ENCODE assay signal across 11 cellular contexts in genomic region chr11:44852159-44852707, GRCh38.
"Had no signal": no experiment of that assay in that cellular context is flagged by ENCODE, and none has a peak within 500 bp of the region (broad histone marks: within the 10 kb centered on the region; RNA-seq: fewer than 3 reads in every experiment).

No MANE protein-coding gene starts in this region.

- DNase-seq: activated CD4-positive, alpha-beta T cell treated with anti-CD3 and anti-CD28 coated beads, Interleukin-2, amount 50 U/mL, for 1 hour; activated CD4-positive, CD25-positive, alpha-beta regulatory T cell; activated naive CD4-positive, alpha-beta T cell treated with anti-CD3 and anti-CD28 coated beads, Interleukin-2, amount 10 ng/mL, durations not matched to agents 7 days and 5 days; activated T-cell treated with anti-CD3 and anti-CD28 coated beads for 4 hours; central memory CD4-positive, alpha-beta T cell; effector CD4-positive, alpha-beta T cell; pancreas had no signal

- H3K4me3 ChIP-seq: coronary artery, hepatocyte, pancreas, right atrium auricular region, skin epidermis had no signal
